In genomic region chr9:93072383-93072795, GRCh38 we compare ENCODE assay signal across 11 cellular contexts. TPM values are rescaled to one million over a fixed set of nuclear protein-coding genes. Genes with fewer than 3 reads are reported as not detected.
DNase-seq lines count a peak whose midpoint lies in the region; ATAC-seq and TF ChIP-seq lines count a peak whose summit lies in the region.
"Had no signal": no experiment of that assay in that cellular context is flagged by ENCODE, and none has a peak within 500 bp of the region (broad histone marks: within the 10 kb centered on the region; RNA-seq: fewer than 3 reads in every experiment).

No MANE protein-coding gene starts in this region.

- no peak overlapping the region for H3K4me3 ChIP-seq in LNCaP clone FGC (ENCODE audit: low read depth, low read length)
- H3K4me3 ChIP-seq: gastrocnemius medialis had no signal

- H3K27me3 Mint-ChIP-seq in T-helper 2 cell treated with Interferon-gamma antibody and Interleukin-4, amounts not matched to agents 5 μg/mL and 100 μg/mL, for 36 hours (ENCODE audit: low read depth), result no peaks in the 10 kb centered on the region

- peak overlapping the region; percentile 20 for H3K27ac Mint-ChIP-seq in T-helper 2 cell treated with Interferon-gamma antibody and Interleukin-4, amounts not matched to agents 5 μg/mL and 100 μg/mL, for 36 hours

- no peak for DNase-seq in T-helper 2 cell treated with Interferon-gamma antibody and Interleukin-4, amounts not matched to agents 5 μg/mL and 100 μg/mL, for 36 hours (ENCODE audit: low spot score)
- DNase-seq in T-helper 2 cell (no peak), LNCaP clone FGC (ENCODE audit: low read depth) (peak; percentile 35), astrocyte of the hippocampus (ENCODE audit: low read depth, low spot score) (peak; percentile 56), omental fat pad (ENCODE audit: low spot score) (peak; percentile 45), dedifferentiated amniotic fluid mesenchymal stem cell (ENCODE audit: extremely low spot score) (no peak)
- DNase-seq: Caco-2; gastrocnemius medialis; stimulated activated CD4-positive, alpha-beta T cell treated with anti-CD3 and anti-CD28 coated beads, Interleukin-1b, Interleukin-23, amount 100 ng/mL, for 48 hours had no signal

- peaks cover 25% of the 10 kb centered on the region for H3K4me1 Mint-ChIP-seq in T-helper 2 cell treated with Interferon-gamma antibody and Interleukin-4, amounts not matched to agents 5 μg/mL and 100 μg/mL, for 36 hours (ENCODE audit: low read depth)

- ATAC-seq in omental fat pad (ENCODE audit: low FRiP score) (no peak), GM21360 (IDR thresholded peaks at IDR 0.05; ENCODE audit: unreplicated experiment) (no peak), GM21529 (IDR thresholded peaks at IDR 0.05; ENCODE audit: unreplicated experiment) (no peak)
- ATAC-seq: gastrocnemius medialis had no signal

- H3K9me3 Mint-ChIP-seq in T-helper 2 cell treated with Interferon-gamma antibody and Interleukin-4, amounts not matched to agents 5 μg/mL and 100 μg/mL, for 36 hours, result no peaks in the 10 kb centered on the region

- no peak for TF ChIP-seq CTCF in LNCaP clone FGC (IDR thresholded peaks at IDR 0.05; ENCODE audit: control insufficient read depth, extremely low read depth, insufficient read depth)
- no peak for TF ChIP-seq CTCF in omental fat pad (IDR thresholded peaks at IDR 0.05)

- H3K4me3 Mint-ChIP-seq in T-helper 2 cell treated with Interferon-gamma antibody and Interleukin-4, amounts not matched to agents 5 μg/mL and 100 μg/mL, for 36 hours, result no peak overlapping the region

- H3K36me3 Mint-ChIP-seq in T-helper 2 cell treated with Interferon-gamma antibody and Interleukin-4, amounts not matched to agents 5 μg/mL and 100 μg/mL, for 36 hours (ENCODE audit: low read depth), result peaks cover 45% of the 10 kb centered on the region

RNA-seq across cellular contexts. Expression of gene SUSD3, which starts 13.9 kb away (rescaled TPM):
- total RNA-seq in omental fat pad, result 10 to 100 TPM in 2 of 4 donors, 1 to 10 TPM in 2; 6.8 to 24.2 (median 12.8) TPM

RNA-seq across cellular contexts. Expression of gene CARD19, which starts 23.6 kb away (rescaled TPM):
- total RNA-seq in omental fat pad, result 10 to 100 TPM; 45.7 to 76.5 (median 57.9) TPM

Comparison
In these comparisons a context has a peak if more than half of its experiments do, and no peak if none do; other contexts are left out.
1. DNase-seq: peak in LNCaP clone FGC (single experiment), astrocyte of the hippocampus (single experiment) and omental fat pad (single experiment); none in T-helper 2 cell treated with Interferon-gamma antibody and Interleukin-4, amounts not matched to agents 5 μg/mL and 100 μg/mL, for 36 hours (single experiment), T-helper 2 cell (0 of 5) and dedifferentiated amniotic fluid mesenchymal stem cell (single experiment).